ENCODE assay signal across 18 cellular contexts in the genomic region with DNA sequence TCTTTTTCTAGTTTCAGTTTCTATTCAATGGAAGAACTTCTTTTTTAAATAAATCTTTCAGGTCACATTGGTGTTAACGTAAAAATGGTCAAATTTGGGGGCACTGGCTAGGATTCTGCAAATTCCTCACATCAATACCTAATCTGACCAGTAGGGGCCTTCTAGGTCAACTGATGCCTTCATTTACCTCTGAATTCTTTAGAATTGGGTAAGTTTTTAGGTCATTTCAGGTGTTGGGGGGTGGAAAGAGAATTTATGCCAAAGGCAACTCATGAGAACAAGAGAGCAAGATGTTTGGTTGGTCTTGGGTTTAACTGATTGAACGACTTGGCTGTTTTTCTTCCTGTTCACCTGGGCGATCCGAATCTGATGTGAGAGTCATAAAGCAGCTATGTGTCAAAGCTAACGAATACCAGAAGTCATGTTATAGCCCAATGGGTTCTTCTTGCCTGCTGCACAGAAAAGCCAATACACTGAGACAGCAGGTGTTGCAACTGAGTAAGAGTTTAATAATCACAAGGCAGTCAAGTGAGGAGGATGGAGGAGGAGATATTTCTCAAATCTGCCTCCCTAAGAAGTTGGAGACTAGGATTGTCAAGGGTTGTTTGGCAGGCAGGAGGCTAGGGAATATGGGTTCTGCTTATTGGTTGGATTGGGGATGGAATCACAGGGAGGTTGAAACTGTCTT. TPM values are rescaled to one million over a fixed set of nuclear protein-coding genes. Genes with fewer than 3 reads are reported as not detected.
A peak's percentile ranks its signal among the peaks of the same experiment; 100 is the strongest.
DNase-seq lines count a peak whose midpoint lies in the region; ATAC-seq and TF ChIP-seq lines count a peak whose summit lies in the region.
"Had no signal": no experiment of that assay in that cellular context is flagged by ENCODE, and none has a peak within 500 bp of the region (broad histone marks: within the 10 kb centered on the region; RNA-seq: fewer than 3 reads in every experiment).

No MANE protein-coding gene starts in this region.

- peaks cover 6% of the 10 kb centered on the region for H3K9me3 ChIP-seq in CD8-positive, alpha-beta T cell (ENCODE audit: low read length)
- peaks cover 5% of the 10 kb centered on the region for H3K9me3 ChIP-seq in osteoblast (ENCODE audit: low read depth, low read length)
- H3K9me3 ChIP-seq: prostate gland had no signal

- H4K20me1 ChIP-seq in KMS-11 (ENCODE audit: insufficient read depth) = no peaks in the 10 kb centered on the region
- H4K20me1 ChIP-seq in osteoblast (ENCODE audit: insufficient read depth, low read length) = no peaks in the 10 kb centered on the region
- H4K20me1 ChIP-seq: BLaER1 had no signal

- DNase-seq in CD8-positive, alpha-beta T cell = no peak
- DNase-seq in choroid plexus epithelial cell (ENCODE audit: low read depth) (no peak), neural crest cell (ENCODE audit: low read depth, low spot score) (no peak), osteoblast (ENCODE audit: insufficient read length, low spot score, missing footprints) (no peak), UCSD-AML1 (lab: John Stamatoyannopoulos, UW; ENCODE audit: unreplicated experiment) (no peak)
- no peak for DNase-seq in activated CD4-positive, alpha-beta T cell treated with anti-CD3 and anti-CD28 coated beads, Interleukin-2, amount 10 ng/mL, durations not matched to agents 24 days and 14 days
- DNase-seq: activated CD4-positive, alpha-beta T cell treated with anti-CD3 and anti-CD28 coated beads, Interleukin-2, amount 50 U/mL, for 48 hours; activated gamma-delta T cell; DMS79 treated with DMSO at 0.1 percent for 48 hours; NCI-H748 treated with DMSO at 0.1 percent for 48 hours; T-helper 9 cell had no signal

- H3K4me2 ChIP-seq in KMS-11 (no peak overlapping the region), osteoblast (ENCODE audit: insufficient read depth, low read length) (no peak overlapping the region)
- H3K4me2 ChIP-seq: BLaER1 had no signal

- H3K4me1 Mint-ChIP-seq in CD8-positive, alpha-beta T cell (ENCODE audit: low read depth) = no peaks in the 10 kb centered on the region
- H3K4me1 Mint-ChIP-seq in neural crest cell = no peaks in the 10 kb centered on the region
- H3K4me1 Mint-ChIP-seq in activated CD4-positive, alpha-beta T cell treated with anti-CD3 and anti-CD28 coated beads, Interleukin-2, amount 10 ng/mL, durations not matched to agents 24 days and 14 days = no peaks in the 10 kb centered on the region

- no peaks in the 10 kb centered on the region for H3K36me3 Mint-ChIP-seq in CD8-positive, alpha-beta T cell
- peaks cover 42% of the 10 kb centered on the region for H3K36me3 Mint-ChIP-seq in neural crest cell (ENCODE audit: low read depth)
- H3K36me3 Mint-ChIP-seq in activated CD4-positive, alpha-beta T cell treated with anti-CD3 and anti-CD28 coated beads, Interleukin-2, amount 10 ng/mL, durations not matched to agents 24 days and 14 days (ENCODE audit: low read depth) = no peaks in the 10 kb centered on the region

- H3K79me2 ChIP-seq in KMS-11 (ENCODE audit: insufficient read depth, low read depth) (no peaks in the 10 kb centered on the region), osteoblast (ENCODE audit: insufficient read depth, low read length) (no peaks in the 10 kb centered on the region)

- H2AFZ ChIP-seq in KMS-11 (ENCODE audit: low read depth) = no peak overlapping the region
- no peak overlapping the region for H2AFZ ChIP-seq in osteoblast (ENCODE audit: low read length)

- POLR2A ChIA-PET in CD8-positive, alpha-beta T cell (lab: Charles Lee) = no interaction called here

- no peak overlapping the region for H3K4me3 Mint-ChIP-seq in CD8-positive, alpha-beta T cell
- no peak overlapping the region for H3K4me3 Mint-ChIP-seq in neural crest cell
- H3K4me3 Mint-ChIP-seq in activated CD4-positive, alpha-beta T cell treated with anti-CD3 and anti-CD28 coated beads, Interleukin-2, amount 10 ng/mL, durations not matched to agents 24 days and 14 days = no peak overlapping the region

- no peaks in the 10 kb centered on the region for H3K36me3 ChIP-seq in CD8-positive, alpha-beta T cell (ENCODE audit: insufficient read depth, low read length)
- no peaks in the 10 kb centered on the region for H3K36me3 ChIP-seq in KMS-11 (ENCODE audit: insufficient read depth)
- H3K36me3 ChIP-seq in osteoblast (ENCODE audit: insufficient read depth, low read length) = no peaks in the 10 kb centered on the region
- H3K36me3 ChIP-seq: BLaER1 had no signal

- CTCF ChIA-PET in CD8-positive, alpha-beta T cell (lab: Charles Lee) = no interaction called here

- peaks cover 16% of the 10 kb centered on the region for H3K9me3 Mint-ChIP-seq in CD8-positive, alpha-beta T cell
- peaks cover 12% of the 10 kb centered on the region for H3K9me3 Mint-ChIP-seq in neural crest cell
- H3K9me3 Mint-ChIP-seq in activated CD4-positive, alpha-beta T cell treated with anti-CD3 and anti-CD28 coated beads, Interleukin-2, amount 10 ng/mL, durations not matched to agents 24 days and 14 days = peaks cover 12% of the 10 kb centered on the region

- H3K27ac ChIP-seq in CD8-positive, alpha-beta T cell (ENCODE audit: low read depth, low read length) = no peak overlapping the region
- H3K27ac ChIP-seq in KMS-11 = no peak overlapping the region
- H3K27ac ChIP-seq in osteoblast (ENCODE audit: low read depth, low read length) = no peak overlapping the region
- H3K27ac ChIP-seq: ascending aorta, BLaER1, prostate gland, tibial nerve had no signal

- H3K27me3 Mint-ChIP-seq in CD8-positive, alpha-beta T cell (ENCODE audit: low read depth) = peaks cover 20% of the 10 kb centered on the region
- no peaks in the 10 kb centered on the region for H3K27me3 Mint-ChIP-seq in neural crest cell (ENCODE audit: low read depth)
- peaks cover 3% of the 10 kb centered on the region for H3K27me3 Mint-ChIP-seq in activated CD4-positive, alpha-beta T cell treated with anti-CD3 and anti-CD28 coated beads, Interleukin-2, amount 10 ng/mL, durations not matched to agents 24 days and 14 days

- H3K4me3 ChIP-seq in CD8-positive, alpha-beta T cell (ENCODE audit: low read depth, low read length) = no peak overlapping the region
- H3K4me3 ChIP-seq in KMS-11 (IDR thresholded peaks at IDR 0.05; ENCODE audit: insufficient read depth, low read depth, low read length) = no peak overlapping the region
- H3K4me3 ChIP-seq in choroid plexus epithelial cell (ENCODE audit: low read depth, low read length) = no peak overlapping the region
- no peak overlapping the region for H3K4me3 ChIP-seq in osteoblast (ENCODE audit: insufficient read depth, low read length)
- H3K4me3 ChIP-seq: ascending aorta, BLaER1, prostate gland, tibial nerve had no signal

- no peak overlapping the region for H3K9ac ChIP-seq in KMS-11
- H3K9ac ChIP-seq: BLaER1 had no signal

- peak; percentile 16 for TF ChIP-seq CTCF in CD8-positive, alpha-beta T cell (IDR thresholded peaks at IDR 0.05)
- TF ChIP-seq CTCF in KMS-11 (conservative IDR thresholded peaks at IDR 0.05; ENCODE audit: low read depth, low read length) (peak; percentile 64), choroid plexus epithelial cell (conservative IDR thresholded peaks at IDR 0.05; ENCODE audit: low read depth, low read length) (peak; percentile 21), neural crest cell (conservative IDR thresholded peaks at IDR 0.05) (peak; percentile 54), osteoblast (IDR thresholded peaks at IDR 0.05; ENCODE audit: extremely low read depth, low read depth, low read length) (no peak)

- intact Hi-C loops in CD8-positive, alpha-beta T cell (cut with DNase I, micrococcal nuclease) = no loop called here
- intact Hi-C loops in activated CD4-positive, alpha-beta T cell treated with anti-CD3 and anti-CD28 coated beads, Interleukin-2, amount 10 ng/mL, durations not matched to agents 24 days and 14 days (cut with micrococcal nuclease) = no loop called here

- no peaks in the 10 kb centered on the region for H3K4me1 ChIP-seq in CD8-positive, alpha-beta T cell (ENCODE audit: insufficient read depth, low read length)
- no peaks in the 10 kb centered on the region for H3K4me1 ChIP-seq in KMS-11 (ENCODE audit: low read depth, poor library complexity, severe bottlenecking)
- H3K4me1 ChIP-seq in osteoblast (ENCODE audit: insufficient read depth, low read length) = no peaks in the 10 kb centered on the region
- H3K4me1 ChIP-seq: ascending aorta, BLaER1, prostate gland, tibial nerve had no signal

- no peak for ATAC-seq in CD8-positive, alpha-beta T cell
- no peak for ATAC-seq in GM18517 (IDR thresholded peaks at IDR 0.05; ENCODE audit: unreplicated experiment)
- ATAC-seq: Right ventricle myocardium inferior had no signal

- no peak overlapping the region for H3K27ac Mint-ChIP-seq in CD8-positive, alpha-beta T cell
- H3K27ac Mint-ChIP-seq in neural crest cell (ENCODE audit: unreplicated experiment) = no peak overlapping the region
- no peak overlapping the region for H3K27ac Mint-ChIP-seq in activated CD4-positive, alpha-beta T cell treated with anti-CD3 and anti-CD28 coated beads, Interleukin-2, amount 10 ng/mL, durations not matched to agents 24 days and 14 days

- H3K27me3 ChIP-seq in CD8-positive, alpha-beta T cell (ENCODE audit: insufficient read depth, low read length) = no peaks in the 10 kb centered on the region
- H3K27me3 ChIP-seq in KMS-11 (ENCODE audit: insufficient read depth, low read depth) (no peaks in the 10 kb centered on the region), osteoblast (ENCODE audit: insufficient read depth, low read length) (no peaks in the 10 kb centered on the region)
- H3K27me3 ChIP-seq: ascending aorta, BLaER1, tibial nerve had no signal

RNA-seq across cellular contexts. Expression of a gene that starts 15.3 kb away (rescaled TPM):
- not detected for total RNA-seq in CD8-positive, alpha-beta T cell
- total RNA-seq in neural crest cell = 20.2 and 20.9 TPM in 2 replicates
- not detected in 2 replicates for total RNA-seq in activated CD4-positive, alpha-beta T cell treated with anti-CD3 and anti-CD28 coated beads, Interleukin-2, amount 10 ng/mL, durations not matched to agents 24 days and 14 days
- total RNA-seq in osteoblast = 13.0 and 18.1 TPM in 2 replicates

RNA-seq across cellular contexts. Expression of a gene that starts 15.7 kb away (rescaled TPM):
- not detected for total RNA-seq in CD8-positive, alpha-beta T cell
- total RNA-seq in neural crest cell (6.7 and 7.5 TPM in 2 replicates), osteoblast (1.1 and 1.8 TPM in 2 replicates)
- not detected in 2 replicates for total RNA-seq in activated CD4-positive, alpha-beta T cell treated with anti-CD3 and anti-CD28 coated beads, Interleukin-2, amount 10 ng/mL, durations not matched to agents 24 days and 14 days

RNA-seq across cellular contexts. Expression of a gene that starts 54.0 kb away (rescaled TPM):
- not detected for total RNA-seq in CD8-positive, alpha-beta T cell
- total RNA-seq in neural crest cell = 18.2 and 20.5 TPM in 2 replicates
- total RNA-seq in activated CD4-positive, alpha-beta T cell treated with anti-CD3 and anti-CD28 coated beads, Interleukin-2, amount 10 ng/mL, durations not matched to agents 24 days and 14 days = not detected in 2 replicates
- total RNA-seq in osteoblast = 76.0 and 77.4 TPM in 2 replicates

Comparison
In these comparisons a context has a peak if more than half of its experiments do, and no peak if none do; other contexts are left out.
1. RNA of a gene that starts 15.3 kb away (total RNA-seq): 20.2 to 20.9 TPM in neural crest cell and 13.0 to 18.1 TPM in osteoblast; not detected in CD8-positive, alpha-beta T cell and not detected in activated CD4-positive, alpha-beta T cell treated with anti-CD3 and anti-CD28 coated beads, Interleukin-2, amount 10 ng/mL, durations not matched to agents 24 days and 14 days; every median in the first group is over 10 times any median in the second.
2. RNA of a gene that starts 54.0 kb away (total RNA-seq): 76.0 to 77.4 TPM in osteoblast and 18.2 to 20.5 TPM in neural crest cell; not detected in CD8-positive, alpha-beta T cell and not detected in activated CD4-positive, alpha-beta T cell treated with anti-CD3 and anti-CD28 coated beads, Interleukin-2, amount 10 ng/mL, durations not matched to agents 24 days and 14 days; every median in the first group is over 10 times any median in the second.